ENCODE assay signal across 8 cellular contexts in genomic region chr9:14769235-14769580, GRCh38. TPM values are rescaled to one million over a fixed set of nuclear protein-coding genes. Genes with fewer than 3 reads are reported as not detected.
DNase-seq lines count a peak whose midpoint lies in the region; ATAC-seq, FAIRE-seq and TF ChIP-seq lines count a peak whose summit lies in the region.

No MANE protein-coding gene starts in this region.

- no peaks in the 10 kb centered on the region for H3K4me1 Mint-ChIP-seq in stimulated activated naive CD8-positive, alpha-beta T cell treated with anti-CD3 and anti-CD28 coated beads, Interleukin-15, amount 100 ng/mL, for 72 hours

- H3K27me3 ChIP-seq in K562 (ENCODE audit: control insufficient read depth in 2 of 2, insufficient read depth in 2 of 2, low read length in 2 of 2): no peaks in the 10 kb centered on the region; a peak in 1 of 5 replicates

- 0% methylated on average over 3 of the region's 3 CpGs for WGBS in K562 (ENCODE audit: insufficient coverage, low coverage, missing lambda C conversion rate)

- no peak overlapping the region for H3K4me3 Mint-ChIP-seq in stimulated activated naive CD8-positive, alpha-beta T cell treated with anti-CD3 and anti-CD28 coated beads, Interleukin-15, amount 100 ng/mL, for 72 hours

- no peaks in the 10 kb centered on the region for H3K9me3 Mint-ChIP-seq in stimulated activated naive CD8-positive, alpha-beta T cell treated with anti-CD3 and anti-CD28 coated beads, Interleukin-15, amount 100 ng/mL, for 72 hours

- DNase-seq in DMS53 (lab: John Stamatoyannopoulos, UW) (peak; percentile 29), DMS53 treated with DMSO at 0.1 percent for 48 hours (lab: John Stamatoyannopoulos, UW; ENCODE audit: unreplicated experiment) (no peak), NCI-H1105 treated with DMSO at 0.1 percent for 48 hours (lab: John Stamatoyannopoulos, UW) (peak; percentile 53), K562 (ENCODE audit: extremely low read depth in 1 of 4, low spot score in 3 of 4) (peak in 3 of 4 experiments; percentile 5 to 27 (median 5)), pulmonary artery endothelial cell (ENCODE audit: low read depth, low spot score) (peak; percentile 17), putamen (ENCODE audit: low spot score) (no peak), NCI-H2171 (lab: John Stamatoyannopoulos, UW) (no peak)
- no peak for DNase-seq in stimulated activated naive CD8-positive, alpha-beta T cell treated with anti-CD3 and anti-CD28 coated beads, Interleukin-15, amount 100 ng/mL, for 72 hours

- H3K9me1 ChIP-seq in K562 (ENCODE audit: control insufficient read depth, insufficient read depth, low read length): no peaks in the 10 kb centered on the region

- no peak overlapping the region for H3K4me3 ChIP-seq in K562

- TF ChIP-seq CTCF in K562 (IDR thresholded peaks at IDR 0.05 in 2 of 3, conservative IDR thresholded peaks at IDR 0.05 in 1 of 3; ENCODE audit: insufficient read depth in 2 of 3, low read depth in 1 of 3, low read length in 3 of 3): peak in 2 of 3 experiments; percentile 27 to 51; a peak in 3 of 6 replicates

- H3K27ac ChIP-seq in K562 (ENCODE audit: extremely low read depth, low read depth, low read length): no peak overlapping the region

- BruUV-seq in K562 (replicated peaks; lab: Mats Ljungman, UMichigan): no TSS peak

- intact Hi-C loops in K562 (cut with micrococcal nuclease): loop anchor here (5.0 to 10.0 kb wide), 4 partner anchors 302 to 1734 kb away; no protein-coding TSS in a partner anchor

- H3K27me3 Mint-ChIP-seq in stimulated activated naive CD8-positive, alpha-beta T cell treated with anti-CD3 and anti-CD28 coated beads, Interleukin-15, amount 100 ng/mL, for 72 hours: peaks cover 21% of the 10 kb centered on the region

- ATAC-seq in K562: peak; percentile 51; the same call in 1 of the 3 replicates
- no peak for ATAC-seq in stimulated activated naive CD8-positive, alpha-beta T cell treated with anti-CD3 and anti-CD28 coated beads, Interleukin-15, amount 100 ng/mL, for 72 hours

- no peaks in the 10 kb centered on the region for H3K79me2 ChIP-seq in K562 (ENCODE audit: control insufficient read depth, insufficient read depth, low read length)

- no peak for TF ChIP-seq POLR2A in K562 (conservative IDR thresholded peaks at IDR 0.05)

- CTCF ChIA-PET in K562 (lab: Yijun Ruan, JAX; ENCODE audit: low intra/inter-chr PET ratio): interaction anchor here (1.2 to 1.6 kb wide), 3 partner anchors 153 to 416 kb away, joined by 3 to 5 read pairs (median 3); no protein-coding TSS in a partner anchor

- POLR2A ChIA-PET in K562 (lab: Yijun Ruan, JAX): no interaction called here

- FAIRE-seq in K562 (lab: Jason Lieb, UNC): no peak

- H3K4me2 ChIP-seq in K562 (ENCODE audit: insufficient read depth, low read length): no peak overlapping the region

- TF ChIP-seq RAD21 in K562 (CRISPR knock-in tag; conservative IDR thresholded peaks at IDR 0.05 in 1 of 2, IDR thresholded peaks at IDR 0.05 in 1 of 2): peak; percentile 60 to 68

- no peaks in the 10 kb centered on the region for H3K36me3 ChIP-seq in K562 (ENCODE audit: control insufficient read depth, insufficient read depth, low read length)

- no peak overlapping the region for H2AFZ ChIP-seq in K562 (ENCODE audit: low read depth, low read length)

- no peaks in the 10 kb centered on the region for H4K20me1 ChIP-seq in K562 (replicated peaks; ENCODE audit: control insufficient read depth, insufficient read depth, low read length)

- H3K4me1 ChIP-seq in K562 (replicated peaks in 1 of 2; ENCODE audit: control insufficient read depth in 2 of 2, insufficient read depth in 2 of 2, low read length in 2 of 2): no peaks in the 10 kb centered on the region

- H3K9ac ChIP-seq in K562 (ENCODE audit: insufficient read depth in 1 of 2, low read depth in 2 of 2, low read length in 2 of 2): no peak overlapping the region

- H3K27ac Mint-ChIP-seq in stimulated activated naive CD8-positive, alpha-beta T cell treated with anti-CD3 and anti-CD28 coated beads, Interleukin-15, amount 100 ng/mL, for 72 hours: no peak overlapping the region

- H3K9me3 ChIP-seq in K562 (replicated peaks; ENCODE audit: control insufficient read depth, insufficient read depth, low read depth, low read length): no peaks in the 10 kb centered on the region

- in situ Hi-C loops in K562 (cut with MboI): loop anchor here (10.0 kb wide), 1 partner anchor 324 kb away; no protein-coding TSS in a partner anchor

- TF ChIP-seq EP300 in K562 (IDR thresholded peaks at IDR 0.05; ENCODE audit: low read length): no peak

TF ChIP-seq in K562, 482 proteins besides CTCF, POLR2A, EP300 and RAD21:
- TF ChIP-seq DEAF1 (CRISPR knock-in tag; IDR thresholded peaks at IDR 0.05) (0 out of 2 replicates have a peak, but pooled peaks have one; percentile 44), FOS (IDR thresholded peaks at IDR 0.05; ENCODE audit: extremely low read depth, insufficient read length) (no peak)
TF ChIP-seq in K562: peak in this region for 1.

RNA-seq across cellular contexts. Expression of gene CER1, which starts 46.7 kb away (rescaled TPM):
- total RNA-seq in K562 (2011; cell fraction: chromatin; rRNA removed; ENCODE audit: low replicate concordance): not detected in 2 replicates
- not detected in 2 replicates for total RNA-seq in K562 (2011; cell fraction: nucleolus; rRNA removed)
- not detected in 2 replicates for total RNA-seq in K562 (2011; cell fraction: nucleoplasm; rRNA removed)
- total RNA-seq in K562 (2014; rRNA removed) (not detected in 2 replicates), K562 (2014; rRNA removed; fragmentation: Illumina TruSeq; extraction: Trizol) (not detected in 2 replicates), K562 (2015; rRNA removed; fragmentation: Illumina TruSeq; extraction: Trizol) (not detected in 2 replicates), K562 (2021) (not detected in 2 replicates), pulmonary artery endothelial cell (not detected in 2 replicates)
- polyA plus RNA-seq in K562 (2011; rRNA removed) (not detected in 2 replicates), K562 (2014; fragmentation: Illumina TruSeq; extraction: Trizol) (not detected in 2 replicates), K562 (2014; fragmentation: Nextera tagmentation; extraction: Ambion mirVana) (not detected), K562 (2014; rRNA removed) (not detected in 2 replicates)
- not detected in 2 replicates for polyA plus RNA-seq in K562 (2011; cell fraction: cytosol; rRNA removed)
- not detected in 2 replicates for polyA plus RNA-seq in K562 (2011; cell fraction: nucleus; rRNA removed)
- polyA plus RNA-seq in K562 (2012): not detected in 2 replicates
- polyA minus RNA-seq in K562 (2011; rRNA and poly(A)+ RNA removed): not detected in 2 replicates
- not detected in 2 replicates for polyA minus RNA-seq in K562 (2011; cell fraction: cytosol; rRNA and poly(A)+ RNA removed)
- polyA minus RNA-seq in K562 (2011; cell fraction: nucleus; rRNA and poly(A)+ RNA removed): not detected in 2 replicates

Comparison
In these comparisons a context has a peak if more than half of its experiments do, and no peak if none do; other contexts are left out.
1. DNase-seq: peak in DMS53 (single experiment), NCI-H1105 treated with DMSO at 0.1 percent for 48 hours (single experiment), K562 (3 of 4) and pulmonary artery endothelial cell (single experiment); none in DMS53 treated with DMSO at 0.1 percent for 48 hours (single experiment), stimulated activated naive CD8-positive, alpha-beta T cell treated with anti-CD3 and anti-CD28 coated beads, Interleukin-15, amount 100 ng/mL, for 72 hours (0 of 2), putamen (single experiment) and NCI-H2171 (single experiment).